In genomic region chr11:58023435-58023931, GRCh38 we compare ENCODE assay signal across 19 cellular contexts. TPM values are rescaled to one million over a fixed set of nuclear protein-coding genes. Genes with fewer than 3 reads are reported as not detected.
DNase-seq lines count a peak whose midpoint lies in the region; ATAC-seq and TF ChIP-seq lines count a peak whose summit lies in the region.
"Had no signal": no experiment of that assay in that cellular context is flagged by ENCODE, and none has a peak within 500 bp of the region (broad histone marks: within the 10 kb centered on the region; RNA-seq: fewer than 3 reads in every experiment).

Gene OR9Q1 (plus strand): TSS chr11:58023881. CDS start chr11:58179445, 155,564 bp downstream.

- no peak for TF ChIP-seq CTCF in coronary artery (IDR thresholded peaks at IDR 0.05)
- TF ChIP-seq CTCF in lung (IDR thresholded peaks at IDR 0.05; ENCODE audit: control extremely low read depth, extremely low read depth): no peak
- no peak for TF ChIP-seq CTCF in stomach (IDR thresholded peaks at IDR 0.05)

- TF ChIP-seq EP300 in stomach (IDR thresholded peaks at IDR 0.05): no peak

- H3K27ac Mint-ChIP-seq in T-helper 17 cell: no peak within 1 kb of the TSS
- H3K27ac Mint-ChIP-seq: activated B cell treated with CpG ODN at 0.5 μM for 24 hours; neural progenitor cell; T-helper 1 cell treated with Interleukin-12 subunit alpha and Interleukin-12 subunit beta and Interleukin-4 antibody, amounts not matched to agents 30 μg/mL and 1 μg/mL, for 36 hours had no signal

- H3K36me3 ChIP-seq in SJCRH30: no peaks in the 10 kb centered on the region
- H3K36me3 ChIP-seq in lung (ENCODE audit: control insufficient read depth in 2 of 2, insufficient read depth in 2 of 2, low read length in 2 of 2): no peaks in the 10 kb centered on the region
- no peaks in the 10 kb centered on the region for H3K36me3 ChIP-seq in stomach
- H3K36me3 ChIP-seq: neural progenitor cell had no signal

- H3K4me3 Mint-ChIP-seq in T-helper 17 cell: no peak within 1 kb of the TSS
- H3K4me3 Mint-ChIP-seq: activated B cell treated with CpG ODN at 0.5 μM for 24 hours; neural progenitor cell; T-helper 1 cell treated with Interleukin-12 subunit alpha and Interleukin-12 subunit beta and Interleukin-4 antibody, amounts not matched to agents 30 μg/mL and 1 μg/mL, for 36 hours had no signal

- H3K4me1 Mint-ChIP-seq in T-helper 17 cell: no peaks in the 10 kb centered on the region
- H3K4me1 Mint-ChIP-seq: activated B cell treated with CpG ODN at 0.5 μM for 24 hours, neural progenitor cell had no signal

- intact Hi-C loops in stomach (cut with DNase I; ENCODE audit: low total_unique reads): no loop called here

- no peaks in the 10 kb centered on the region for H3K36me3 Mint-ChIP-seq in T-helper 17 cell (ENCODE audit: low read depth)
- H3K36me3 Mint-ChIP-seq: neural progenitor cell had no signal

- peak within 1 kb of the TSS; percentile 41 for H3K27ac ChIP-seq in SJCRH30
- H3K27ac ChIP-seq in coronary artery: peak within 1 kb of the TSS in 1 of 2 donors; percentile 58
- peak within 1 kb of the TSS; percentile 68 to 86 for H3K27ac ChIP-seq in lung (ENCODE audit: low read depth in 1 of 2, low read length in 1 of 2)
- peak within 1 kb of the TSS in 4 of 5 donors; percentile 22 to 52 (median 38) for H3K27ac ChIP-seq in stomach
- H3K27ac ChIP-seq: neural progenitor cell had no signal

- peaks cover 20% of the 10 kb centered on the region for H3K27me3 Mint-ChIP-seq in T-helper 17 cell
- H3K27me3 Mint-ChIP-seq: activated B cell treated with CpG ODN at 0.5 μM for 24 hours had no signal

- H3K4me3 ChIP-seq in SJCRH30 (0 out of 2 replicates have a peak within 1 kb of the TSS, but pooled peaks have one; percentile 5), coronary artery (peak within 1 kb of the TSS; percentile 22), lung (no peak within 1 kb of the TSS), stomach (no peak within 1 kb of the TSS)
- H3K4me3 ChIP-seq: neural progenitor cell had no signal

- no peak for DNase-seq in SJCRH30
- no peak for DNase-seq in coronary artery (ENCODE audit: low spot score)
- DNase-seq in lung (ENCODE audit: low spot score): no peak
- DNase-seq in stomach: no peak
- no peak for DNase-seq in activated T-cell treated with anti-CD3 and anti-CD28 coated beads for 4 hours
- DNase-seq in NCI-H1436 (lab: John Stamatoyannopoulos, UW): no peak
- no peak for DNase-seq in T-helper 17 cell
- DNase-seq: activated B cell treated with CpG ODN at 0.5 μM for 24 hours; cerebellar nuclear complex; mesendoderm; MM.1S; NCI-H187; NCI-H446 treated with DMSO at 0.1 percent for 48 hours; stimulated activated CD4-positive, alpha-beta T cell treated with anti-CD3 and anti-CD28 coated beads, Interleukin-4, amount 100 ng/mL, for 24 hours had no signal

- H3K27me3 ChIP-seq in SJCRH30: no peaks in the 10 kb centered on the region
- H3K27me3 ChIP-seq in lung (ENCODE audit: control insufficient read depth, insufficient read depth): no peaks in the 10 kb centered on the region
- no peaks in the 10 kb centered on the region for H3K27me3 ChIP-seq in stomach
- H3K27me3 ChIP-seq: neural progenitor cell had no signal

- no peak for TF ChIP-seq POLR2A in stomach (IDR thresholded peaks at IDR 0.05)

- ATAC-seq in lung (ENCODE audit: insufficient read depth, low FRiP score) (no peak), T-helper 17 cell (no peak), HG03139 (IDR thresholded peaks at IDR 0.05; ENCODE audit: unreplicated experiment) (no peak)

- H3K9me3 ChIP-seq in SJCRH30 (replicated peaks) (no peaks in the 10 kb centered on the region), lung (ENCODE audit: control insufficient read depth in 2 of 2, insufficient read depth in 1 of 2, low read length in 1 of 2) (no peaks in the 10 kb centered on the region), stomach (no peaks in the 10 kb centered on the region), T-helper 17 cell (ENCODE audit: control insufficient read depth, low read length, poor library complexity, severe bottlenecking) (no peaks in the 10 kb centered on the region)

- H3K4me1 ChIP-seq in SJCRH30 (peaks cover 30% of the 10 kb centered on the region), lung (ENCODE audit: control insufficient read depth in 2 of 2, insufficient read depth in 2 of 2, low read length in 2 of 2) (peaks cover 4 to 8% of the 10 kb centered on the region in 2 donors), stomach (peaks cover 2 to 12% (median 8%) of the 10 kb centered on the region in 4 donors)
- H3K4me1 ChIP-seq: neural progenitor cell had no signal

- 50 to 60% methylated on average over 5 of the region's 5 CpGs for WGBS in lung, 2 donors
- WGBS in stomach, 5 donors: 60 to 85% (median 77%) methylated on average over 5 of the region's 5 CpGs

RNA-seq across cellular contexts. Expression of gene OR9Q1, which starts in this region (rescaled TPM):
- not detected in 2 replicates for total RNA-seq in SJCRH30 (2014; rRNA removed; shearing (Covaris generic))
- total RNA-seq in lung (under 1 TPM in 1 of 2 donors, not detected in 1; 0.14 TPM), stomach (not detected), T-helper 17 cell (not detected)
- polyA plus RNA-seq in lung (not detected), stomach (not detected)
- total RNA-seq: activated B cell treated with CpG ODN at 0.5 μM for 24 hours, frontal cortex, temporal lobe had no signal

Comparison
In these comparisons a context has a peak if more than half of its experiments do, and no peak if none do; other contexts are left out.
1. H3K4me3 ChIP-seq: peak in SJCRH30 (single experiment) and coronary artery (single experiment); none in lung (single experiment) and stomach (0 of 4).